11 cellular contexts compared by ENCODE assay signal in genomic region chr11:130243816-130244215, GRCh38.
A peak's percentile ranks its signal among the peaks of the same experiment; 100 is the strongest.
DNase-seq lines count a peak whose midpoint lies in the region; ATAC-seq, FAIRE-seq and TF ChIP-seq lines count a peak whose summit lies in the region.
"Had no signal": no experiment of that assay in that cellular context is flagged by ENCODE, and none has a peak within 500 bp of the region (broad histone marks: within the 10 kb centered on the region; RNA-seq: fewer than 3 reads in every experiment).

No MANE protein-coding gene starts in this region.

- H3K4me1 ChIP-seq in H9 (ENCODE audit: insufficient read depth, low read length): no peaks in the 10 kb centered on the region
- H3K4me1 ChIP-seq: colonic mucosa had no signal

- no peak overlapping the region for H4K5ac ChIP-seq in H9 (ENCODE audit: insufficient read length, low read depth, low read length)

- no peak overlapping the region for H2BK120ac ChIP-seq in H9 (ENCODE audit: low read depth, low read length, poor library complexity, severe bottlenecking)

- H3K4me2 ChIP-seq in H9 (ENCODE audit: insufficient read depth, insufficient read length, low read length): no peak overlapping the region

- no peak overlapping the region for H2BK20ac ChIP-seq in H9 (ENCODE audit: low read depth, low read length, poor library complexity, severe bottlenecking)

- no peak for DNase-seq in left colon
- no peak for DNase-seq in H54 (ENCODE audit: insufficient read length, low spot score)
- DNase-seq in NCI-H2029 treated with DMSO at 0.1 percent for 48 hours (lab: John Stamatoyannopoulos, UW): no peak
- DNase-seq in H9: no peak
- no peak for DNase-seq in LoVo (ENCODE audit: low spot score)
- DNase-seq: colonic mucosa, GF-D8, NCI-H2171 had no signal

- no peaks in the 10 kb centered on the region for H3K9me3 Mint-ChIP-seq in H9

- H3K4ac ChIP-seq in H9 (ENCODE audit: low read depth, low read length): no peak overlapping the region

- no peak overlapping the region for H3K56ac ChIP-seq in H9 (ENCODE audit: insufficient read length, low read depth, low read length)

- no peaks in the 10 kb centered on the region for H3K23me2 ChIP-seq in H9 (ENCODE audit: insufficient read length, low read depth, low read length, poor library complexity, severe bottlenecking)

- H3K4me1 Mint-ChIP-seq in H9: peaks cover 4 to 10% of the 10 kb centered on the region in 2 experiments

- no peak overlapping the region for H2AFZ ChIP-seq in H9 (ENCODE audit: low read length)

- intact Hi-C loops in left colon (cut with DNase I, micrococcal nuclease): no loop called here

- H3K36me3 Mint-ChIP-seq in H9 (ENCODE audit: insufficient read depth in 1 of 3, low read depth in 3 of 3): peaks cover 3 to 10% (median 10%) of the 10 kb centered on the region in 3 experiments; a peak in 6 of 7 replicates

- no peak overlapping the region for H2BK12ac ChIP-seq in H9 (ENCODE audit: insufficient read length, low read depth, low read length)

- no peak overlapping the region for H4K8ac ChIP-seq in H9 (replicated peaks; ENCODE audit: insufficient read length, low read depth, low read length)

- no peak overlapping the region for H3K27ac ChIP-seq in H9 (ENCODE audit: insufficient read length, low read depth, low read length)
- H3K27ac ChIP-seq: colonic mucosa had no signal

- no peak overlapping the region for H3K23ac ChIP-seq in H9 (ENCODE audit: insufficient read length, low read depth, low read length)

- H4K91ac ChIP-seq in H9 (ENCODE audit: insufficient read length, low read depth, low read length): no peak overlapping the region

- no peak overlapping the region for H3K14ac ChIP-seq in H9 (ENCODE audit: insufficient read depth, low read length)

- no peaks in the 10 kb centered on the region for H4K20me1 ChIP-seq in H9 (ENCODE audit: control insufficient read depth, insufficient read depth, insufficient read length)

- peak; percentile 88 for ATAC-seq in GM18517 (IDR thresholded peaks at IDR 0.05; ENCODE audit: unreplicated experiment)
- ATAC-seq in GM21515 (IDR thresholded peaks at IDR 0.05; ENCODE audit: unreplicated experiment): peak; percentile 87
- peak; percentile 78 for ATAC-seq in HG03378 (IDR thresholded peaks at IDR 0.05; ENCODE audit: unreplicated experiment)
- peak; percentile 89 for ATAC-seq in left colon

- no peaks in the 10 kb centered on the region for H3K27me3 ChIP-seq in H9 (ENCODE audit: insufficient read depth, low read length)
- H3K27me3 ChIP-seq: colonic mucosa had no signal

- H3K27me3 Mint-ChIP-seq in H9 (ENCODE audit: low read depth): no peaks in the 10 kb centered on the region

- H3K18ac ChIP-seq in H9 (ENCODE audit: insufficient read length, low read depth, low read length): no peak overlapping the region

- no peak overlapping the region for H3K9ac ChIP-seq in H9 (ENCODE audit: extremely low read depth, insufficient read length, low read length)

- no peak overlapping the region for H2BK5ac ChIP-seq in H9 (ENCODE audit: insufficient read length, low read length)

- no peak overlapping the region for H3K27ac Mint-ChIP-seq in H9

- no peak for TF ChIP-seq CTCF in H9 (conservative IDR thresholded peaks at IDR 0.05)

- TF ChIP-seq POLR2A in H54 (IDR thresholded peaks at IDR 0.05; ENCODE audit: low read depth, low read length): no peak

- no peak overlapping the region for H2AK5ac ChIP-seq in H9 (ENCODE audit: insufficient read length, low read length)

- H3K4me3 Mint-ChIP-seq in H9: no peak overlapping the region

- no peaks in the 10 kb centered on the region for H3K9me3 ChIP-seq in H9 (ENCODE audit: control insufficient read depth, low read depth, low read length)
- H3K9me3 ChIP-seq: colonic mucosa had no signal

- WGBS in H9 (ENCODE audit: extremely low coverage, insufficient read length, low lambda C conversion rate): no CpG with 5 or more reads among the region's 2 CpGs

- no peaks in the 10 kb centered on the region for H3K79me1 ChIP-seq in H9 (ENCODE audit: insufficient read depth, low read depth, low read length, poor library complexity, severe bottlenecking)

- H3T11ph ChIP-seq in H9 (ENCODE audit: low read length): no peak overlapping the region

- FAIRE-seq in H54 (lab: Jason Lieb, UNC): no peak

- no peak overlapping the region for H2BK15ac ChIP-seq in H9 (ENCODE audit: low read depth, low read length)

- H3K79me2 ChIP-seq in H9 (ENCODE audit: insufficient read depth, low read length): no peaks in the 10 kb centered on the region; the same call in 1 of the 2 replicates
